Comparison of ENCODE assay signal across 2 cellular contexts in genomic region chr1:14934867-14935266, GRCh38.
TF ChIP-seq lines count a peak whose summit lies in the region.

No MANE protein-coding gene starts in this region.

TF ChIP-seq in IMR-90, 13 proteins besides CTCF, POLR2A, EP300 and RAD21:
- TF ChIP-seq ELK1 (IDR thresholded peaks at IDR 0.05; ENCODE audit: borderline replicate concordance, low read depth, low read length) (no peak), MAZ (IDR thresholded peaks at IDR 0.05; ENCODE audit: borderline replicate concordance, low read depth, low read length) (no peak), SMC3 (IDR thresholded peaks at IDR 0.05; ENCODE audit: low read depth, low read length) (no peak), FOS (IDR thresholded peaks at IDR 0.05; ENCODE audit: low read depth, low read length) (no peak), MAFK (IDR thresholded peaks at IDR 0.05; ENCODE audit: low read depth, low read length) (no peak), NFE2L2 (IDR thresholded peaks at IDR 0.05; ENCODE audit: low read depth, low read length) (no peak), CEBPB (IDR thresholded peaks at IDR 0.05; ENCODE audit: low read depth, low read length) (no peak)

TF ChIP-seq in H1, 55 proteins besides CTCF, POLR2A, EP300 and RAD21:
- TF ChIP-seq ZNF274 (IDR thresholded peaks at IDR 0.05; ENCODE audit: borderline replicate concordance, extremely low read depth, low read length) (no peak), ATF2 (IDR thresholded peaks at IDR 0.05; ENCODE audit: low read length) (no peak), NRF1 (IDR thresholded peaks at IDR 0.05; ENCODE audit: low read depth, low read length) (no peak), RXRA (IDR thresholded peaks at IDR 0.05; ENCODE audit: insufficient read depth, low read depth, low read length) (no peak), BCL11A (IDR thresholded peaks at IDR 0.05; ENCODE audit: low read depth in 2 of 2, low read length in 2 of 2) (no peak), FOSL1 (IDR thresholded peaks at IDR 0.05; ENCODE audit: insufficient read depth, low read depth, low read length) (no peak), E2F6 (IDR thresholded peaks at IDR 0.05) (no peak), NANOG (IDR thresholded peaks at IDR 0.05; ENCODE audit: insufficient read depth, low read depth, low read length, poor library complexity, severe bottlenecking) (no peak), CBX5 (IDR thresholded peaks at IDR 0.05; ENCODE audit: low read depth, low read length) (no peak), SAP30 (IDR thresholded peaks at IDR 0.05; ENCODE audit: insufficient read depth, insufficient replicate concordance, low read length) (no peak), SIX5 (IDR thresholded peaks at IDR 0.05; ENCODE audit: low read depth, low read length) (no peak), HDAC2 (IDR thresholded peaks at IDR 0.05; ENCODE audit: borderline replicate concordance in 1 of 2, low read depth in 2 of 2, low read length in 2 of 2) (no peak), JUND (IDR thresholded peaks at IDR 0.05; ENCODE audit: low read length) (no peak), RNF2 (IDR thresholded peaks at IDR 0.05; ENCODE audit: borderline replicate concordance, low read depth, low read length, missing control alignments, poor library complexity, severe bottlenecking) (no peak), EZH2 (IDR thresholded peaks at IDR 0.05; ENCODE audit: low read depth, low read length, severe bottlenecking) (no peak), PHF8 (conservative IDR thresholded peaks at IDR 0.05; ENCODE audit: low read depth, low read length) (no peak), GTF2F1 (IDR thresholded peaks at IDR 0.05; ENCODE audit: borderline replicate concordance, low read depth, low read length) (no peak), BACH1 (IDR thresholded peaks at IDR 0.05; ENCODE audit: low read length) (no peak), TAF7 (optimal IDR thresholded peaks at IDR 0.05; ENCODE audit: borderline replicate concordance, low read depth, low read length) (no peak), BRCA1 (IDR thresholded peaks at IDR 0.05; ENCODE audit: low read depth, low read length) (no peak)
